ENCODE assay signal across 9 cellular contexts in genomic region chr11:122440783-122441701, GRCh38.
DNase-seq lines count a peak whose midpoint lies in the region; ATAC-seq, FAIRE-seq and TF ChIP-seq lines count a peak whose summit lies in the region.
"Had no signal": no experiment of that assay in that cellular context is flagged by ENCODE, and none has a peak within 500 bp of the region (broad histone marks: within the 10 kb centered on the region; RNA-seq: fewer than 3 reads in every experiment).

No MANE protein-coding gene starts in this region.

- POLR2A ChIA-PET in endothelial cell of umbilical vein (lab: Charles Lee): no interaction called here

- H3K79me2 ChIP-seq in endothelial cell of umbilical vein (ENCODE audit: control insufficient read depth, insufficient read depth, low read length): no peaks in the 10 kb centered on the region

- ATAC-seq in HG03139 (IDR thresholded peaks at IDR 0.05; ENCODE audit: unreplicated experiment): no peak

- no peaks in the 10 kb centered on the region for H3K36me3 ChIP-seq in endothelial cell of umbilical vein (ENCODE audit: control insufficient read depth in 2 of 2, extremely low read depth in 1 of 2, insufficient read depth in 2 of 2, low read length in 2 of 2)
- H3K36me3 ChIP-seq: BLaER1 treated with 17β-estradiol and CSF1 and Interleukin-3, amounts not matched to agents 10 nM and 100 nM had no signal

- H4K20me1 ChIP-seq in endothelial cell of umbilical vein (replicated peaks; ENCODE audit: control insufficient read depth, extremely low read depth, insufficient read depth, low read length): no peaks in the 10 kb centered on the region
- H4K20me1 ChIP-seq: BLaER1 treated with 17β-estradiol and CSF1 and Interleukin-3, amounts not matched to agents 10 nM and 100 nM had no signal

- FAIRE-seq in endothelial cell of umbilical vein (lab: Jason Lieb, UNC) (no peak), urothelium cell line (lab: Jason Lieb, UNC) (no peak)

- H3K9ac ChIP-seq in endothelial cell of umbilical vein (replicated peaks; ENCODE audit: extremely low read depth, insufficient read depth, low read length): no peak overlapping the region
- H3K9ac ChIP-seq: BLaER1 treated with 17β-estradiol and CSF1 and Interleukin-3, amounts not matched to agents 10 nM and 100 nM had no signal

- H3K4me2 ChIP-seq in endothelial cell of umbilical vein (ENCODE audit: insufficient read depth, low read length): peak overlapping the region; percentile 80
- H3K4me2 ChIP-seq: BLaER1 treated with 17β-estradiol and CSF1 and Interleukin-3, amounts not matched to agents 10 nM and 100 nM had no signal

- H3K9me3 ChIP-seq in endothelial cell of umbilical vein (replicated peaks; ENCODE audit: control insufficient read depth, insufficient read depth, low read length): no peaks in the 10 kb centered on the region
- H3K9me3 ChIP-seq: BLaER1 treated with 17β-estradiol and CSF1 and Interleukin-3, amounts not matched to agents 10 nM and 100 nM had no signal

- dilution Hi-C loops in endothelial cell of umbilical vein (cut with MboI; ENCODE audit: extremely low pct_ligation_motif_present, low sequenced_read_pairs): no loop called here

- intact Hi-C loops in endothelial cell of umbilical vein (cut with micrococcal nuclease): loop anchor here (5.0 kb wide), 1 partner anchor 214 kb away; no protein-coding TSS in a partner anchor

- H3K4me3 ChIP-seq in endothelial cell of umbilical vein (replicated peaks in 1 of 3; ENCODE audit: insufficient read depth in 1 of 3, low read depth in 1 of 3, low read length in 3 of 3): peak overlapping the region in 2 of 3 experiments; percentile 28 to 41
- H3K4me3 ChIP-seq: BLaER1 treated with 17β-estradiol and CSF1 and Interleukin-3, amounts not matched to agents 10 nM and 100 nM had no signal

- CTCF ChIA-PET in endothelial cell of umbilical vein (lab: Charles Lee): interaction anchor here (1.1 to 1.4 kb wide), 2 partner anchors 14 to 64 kb away, joined by 3 to 4 read pairs; no protein-coding TSS in a partner anchor

- H2AFZ ChIP-seq in endothelial cell of umbilical vein (ENCODE audit: low read depth, low read length): peak overlapping the region; percentile 32

- H3K27ac ChIP-seq in endothelial cell of umbilical vein (ENCODE audit: insufficient read depth, low read depth, low read length): no peak overlapping the region
- H3K27ac ChIP-seq: BLaER1 treated with 17β-estradiol and CSF1 and Interleukin-3, amounts not matched to agents 10 nM and 100 nM had no signal

- TF ChIP-seq CTCF in endothelial cell of umbilical vein (IDR thresholded peaks at IDR 0.05; ENCODE audit: extremely low read depth in 1 of 2, insufficient read depth in 1 of 2, low read depth in 1 of 2, low read length in 2 of 2) (no peak), GM20000 (IDR thresholded peaks at IDR 0.05; ENCODE audit: extremely low read depth, missing control alignments) (no peak)

- no peak for TF ChIP-seq POLR2A in endothelial cell of umbilical vein (IDR thresholded peaks at IDR 0.05; ENCODE audit: low read depth, low read length)

- H3K27me3 ChIP-seq in endothelial cell of umbilical vein (ENCODE audit: control insufficient read depth in 2 of 2, insufficient read depth in 2 of 2, low read length in 2 of 2): peaks cover 12 to 27% of the 10 kb centered on the region in 2 experiments
- H3K27me3 ChIP-seq: BLaER1 treated with 17β-estradiol and CSF1 and Interleukin-3, amounts not matched to agents 10 nM and 100 nM had no signal

- DNase-seq in NCI-H748 (lab: John Stamatoyannopoulos, UW; ENCODE audit: unreplicated experiment) (peak; percentile 41), NCI-H748 treated with DMSO at 0.1 percent for 48 hours (lab: John Stamatoyannopoulos, UW) (no peak), endothelial cell of umbilical vein (ENCODE audit: low read depth, low spot score) (peak; percentile 15), midbrain (lab: John Stamatoyannopoulos, UW) (peak; percentile 70), urothelium cell line (ENCODE audit: low spot score) (peak; percentile 33), D341Med (ENCODE audit: low spot score) (no peak), GM20000 (ENCODE audit: low spot score) (no peak)

- BruUV-seq in endothelial cell of umbilical vein (replicated peaks; lab: Mats Ljungman, UMichigan): no TSS peak

- H3K9me1 ChIP-seq in endothelial cell of umbilical vein (replicated peaks; ENCODE audit: control insufficient read depth, extremely low read depth, insufficient read depth, low read length): no peaks in the 10 kb centered on the region

- peaks cover 4% of the 10 kb centered on the region for H3K4me1 ChIP-seq in endothelial cell of umbilical vein (ENCODE audit: control insufficient read depth, extremely low read depth, insufficient read depth, low read length)
- H3K4me1 ChIP-seq: BLaER1 treated with 17β-estradiol and CSF1 and Interleukin-3, amounts not matched to agents 10 nM and 100 nM had no signal

TF ChIP-seq in endothelial cell of umbilical vein, 7 proteins besides CTCF, POLR2A, EP300 and RAD21:
- TF ChIP-seq, protein P1, sequence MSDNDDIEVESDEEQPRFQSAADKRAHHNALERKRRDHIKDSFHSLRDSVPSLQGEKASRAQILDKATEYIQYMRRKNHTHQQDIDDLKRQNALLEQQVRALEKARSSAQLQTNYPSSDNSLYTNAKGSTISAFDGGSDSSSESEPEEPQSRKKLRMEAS (IDR thresholded peaks at IDR 0.05; ENCODE audit: insufficient read depth, insufficient read length): no peak
- TF ChIP-seq POLR2AphosphoS5 (IDR thresholded peaks at IDR 0.05; ENCODE audit: insufficient read depth, low read depth, low read length) (no peak), GATA2 (IDR thresholded peaks at IDR 0.05; ENCODE audit: insufficient read depth, insufficient read length, low read depth, low read length) (no peak), JUN (IDR thresholded peaks at IDR 0.05; ENCODE audit: borderline replicate concordance, insufficient read depth, insufficient read length, low read depth) (no peak), FOS (IDR thresholded peaks at IDR 0.05; ENCODE audit: borderline replicate concordance, insufficient read depth, low read length) (no peak), EZH2 (IDR thresholded peaks at IDR 0.05; ENCODE audit: borderline replicate concordance, low read depth, low read length, severe bottlenecking) (no peak)
TF ChIP-seq in endothelial cell of umbilical vein: peak in this region for 0.

Comparison
In these comparisons a context has a peak if more than half of its experiments do, and no peak if none do; other contexts are left out.
1. DNase-seq: peak in NCI-H748 (single experiment), endothelial cell of umbilical vein (single experiment), midbrain (single experiment) and urothelium cell line (single experiment); none in NCI-H748 treated with DMSO at 0.1 percent for 48 hours (single experiment), D341Med (single experiment) and GM20000 (single experiment).